Comparison of ENCODE assay signal across 8 cellular contexts in genomic region chr6:34888441-34888820, GRCh38. TPM values are rescaled to one million over a fixed set of nuclear protein-coding genes. Genes with fewer than 3 reads are reported as not detected.
A peak's percentile ranks its signal among the peaks of the same experiment; 100 is the strongest.
DNase-seq lines count a peak whose midpoint lies in the region; ATAC-seq and TF ChIP-seq lines count a peak whose summit lies in the region.

No MANE protein-coding gene starts in this region.

- H3K9me3 ChIP-seq in AG04450 (ENCODE audit: control insufficient read depth, insufficient read depth, low read length) (no peaks in the 10 kb centered on the region; the same call in 1 of the 2 replicates), HUES6 (ENCODE audit: control insufficient read depth, insufficient read depth, low read depth, low read length) (no peaks in the 10 kb centered on the region), mucosa of stomach (ENCODE audit: control insufficient read depth, low read length) (no peaks in the 10 kb centered on the region)

- 0 out of 2 replicates have a peak, but pooled peaks cover 3% of the 10 kb centered on the region for H3K4me1 ChIP-seq in HUES6 (ENCODE audit: control insufficient read depth, insufficient read depth, low read length)
- H3K4me1 ChIP-seq in mucosa of stomach (ENCODE audit: control insufficient read depth, insufficient read depth, low read length): peaks cover 10% of the 10 kb centered on the region

- CTCF ChIA-PET in AG04450 (lab: Charles Lee): interaction anchor here (0.7 to 4.6 kb wide), 3 partner anchors 61 to 317 kb away, joined by 3 to 22 read pairs (median 6); no protein-coding TSS in a partner anchor

- no peak for ATAC-seq in HG02759 (IDR thresholded peaks at IDR 0.05; ENCODE audit: unreplicated experiment)
- ATAC-seq in HG02870 (IDR thresholded peaks at IDR 0.05; ENCODE audit: unreplicated experiment): no peak
- ATAC-seq in HG02938 (IDR thresholded peaks at IDR 0.05; ENCODE audit: unreplicated experiment): no peak

- H3K27me3 ChIP-seq in AG04450 (ENCODE audit: control insufficient read depth, insufficient read depth, low read length) (no peaks in the 10 kb centered on the region), HUES6 (ENCODE audit: control insufficient read depth, insufficient read depth, low read length) (no peaks in the 10 kb centered on the region), mucosa of stomach (ENCODE audit: control insufficient read depth, insufficient read depth, low read length) (no peaks in the 10 kb centered on the region)

- H3K27ac ChIP-seq in AG04450 (ENCODE audit: low read depth, low read length) (peak overlapping the region; percentile 84), HUES6 (ENCODE audit: low read depth, low read length) (peak overlapping the region; percentile 62; the same call in 1 of the 2 replicates), caudate nucleus (ENCODE audit: low read depth, low read length) (peak overlapping the region; percentile 89)

- H3K36me3 ChIP-seq in HUES6 (ENCODE audit: control insufficient read depth, insufficient read depth, low read length) (peaks cover 13% of the 10 kb centered on the region; the same call in 1 of the 2 replicates), mucosa of stomach (ENCODE audit: control insufficient read depth, insufficient read depth, low read length) (no peaks in the 10 kb centered on the region)

- H3K9ac ChIP-seq in HUES6 (ENCODE audit: low read length) (peak overlapping the region; percentile 90), mucosa of stomach (ENCODE audit: low read length) (peak overlapping the region; percentile 94)

- no peak for TF ChIP-seq CTCF in AG04450 (IDR thresholded peaks at IDR 0.05; ENCODE audit: low read depth, low read length)

- H3K4me3 ChIP-seq in AG04450 (ENCODE audit: low read depth, low read length) (peak overlapping the region; percentile 73), HUES6 (ENCODE audit: low read depth, low read length) (peak overlapping the region; percentile 95), mucosa of stomach (ENCODE audit: low read length) (peak overlapping the region; percentile 98)

- POLR2A ChIA-PET in AG04450 (lab: Yijun Ruan, JAX): interaction anchor here (0.6 to 1.1 kb wide), 4 partner anchors 18 to 163 kb away, joined by 3 to 8 read pairs (median 4); partner anchors contain the start of genes BLTP3A and SNRPC

- no peak for DNase-seq in AG04450 (ENCODE audit: low read depth, low spot score)
- DNase-seq in caudate nucleus (lab: John Stamatoyannopoulos, UW): no peak
- no peak for DNase-seq in hippocampal formation (lab: John Stamatoyannopoulos, UW)

RNA-seq across cellular contexts. Expression of gene TAF11, which starts 0.6 kb away (rescaled TPM):
- 29.1 and 35.4 TPM in 2 replicates for polyA plus RNA-seq in AG04450 (2011; rRNA removed)
- polyA minus RNA-seq in AG04450 (2011; rRNA and poly(A)+ RNA removed): 9.0 and 10.7 TPM in 2 replicates

RNA-seq across cellular contexts. Expression of gene ANKS1A, which starts 0.6 kb away (rescaled TPM):
- 5.1 and 6.5 TPM in 2 replicates for polyA plus RNA-seq in AG04450 (2011; rRNA removed)
- 13.5 and 14.5 TPM in 2 replicates for polyA minus RNA-seq in AG04450 (2011; rRNA and poly(A)+ RNA removed)
